ENCODE assay signal across 20 cellular contexts in the genomic region with DNA sequence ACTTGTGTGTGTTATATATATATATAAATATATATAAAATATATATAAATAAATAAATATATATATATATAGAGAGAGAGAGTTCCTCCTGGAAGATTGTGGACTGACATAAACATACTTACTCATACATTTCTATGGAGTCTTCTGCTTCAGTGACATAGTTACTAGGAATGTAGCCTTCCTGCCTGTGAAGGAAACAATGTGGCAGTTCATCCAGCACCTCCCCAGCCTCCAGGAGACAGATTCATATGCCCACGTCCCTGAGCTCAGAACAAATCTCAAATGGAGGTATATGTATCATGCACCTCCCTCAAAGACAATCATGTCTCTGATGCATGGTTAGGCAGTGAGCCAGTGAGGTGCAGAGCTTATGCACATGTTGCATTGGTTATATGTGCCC. TPM values are rescaled to one million over a fixed set of nuclear protein-coding genes. Genes with fewer than 3 reads are reported as not detected.
"Had no signal": no experiment of that assay in that cellular context is flagged by ENCODE, and none has a peak within 500 bp of the region (broad histone marks: within the 10 kb centered on the region; RNA-seq: fewer than 3 reads in every experiment).

No MANE protein-coding gene starts in this region.

- H3K27ac ChIP-seq: adrenal gland, gastrocnemius medialis, left ventricle myocardium inferior, tibial artery had no signal

- H3K4me1 ChIP-seq: adrenal gland, gastrocnemius medialis, left ventricle myocardium inferior, tibial artery had no signal

- H3K4me3 ChIP-seq: adrenal gland, gastrocnemius medialis, left ventricle myocardium inferior, tibial artery had no signal

- H3K27ac Mint-ChIP-seq: activated naive CD4-positive, alpha-beta T cell treated with anti-CD3 and anti-CD28 coated beads, Interleukin-2, amount 50 U/mL, for 72 hours; activated T-cell treated with anti-CD3 and anti-CD28 coated beads, Interleukin-2, amount 50 U/mL, for 72 hours; dendritic cell treated with granulocyte-macrophage colony-stimulating factor and Interleukin-4, amounts not matched to agents 40 ng/mL and 50 ng/mL, for 4 days; effector memory CD8-positive, alpha-beta T cell had no signal

- H3K27me3 ChIP-seq: tibial artery had no signal

- H3K27me3 Mint-ChIP-seq: dendritic cell treated with granulocyte-macrophage colony-stimulating factor and Interleukin-4, amounts not matched to agents 40 ng/mL and 50 ng/mL, for 4 days; effector memory CD8-positive, alpha-beta T cell; memory B cell; stimulated activated naive B cell treated with anti-CD40 and anti-IgM and Interleukin-4, amounts not matched to agents 10 μg/mL and 1 μg/mL and 100 μg/mL, for 72 hours had no signal

- ATAC-seq: activated naive CD4-positive, alpha-beta T cell treated with anti-CD3 and anti-CD28 coated beads, Interleukin-2, amount 50 U/mL, for 72 hours; activated T-cell treated with anti-CD3 and anti-CD28 coated beads, Interleukin-2, amount 50 U/mL, for 72 hours; effector memory CD8-positive, alpha-beta T cell; gastrocnemius medialis; stimulated activated naive B cell treated with anti-CD40 and anti-IgM and Interleukin-4, amounts not matched to agents 10 μg/mL and 1 μg/mL and 100 μg/mL, for 72 hours had no signal

- H3K36me3 ChIP-seq: adrenal gland, gastrocnemius medialis, left ventricle myocardium inferior, tibial artery had no signal

- DNase-seq: activated CD8-positive, alpha-beta memory T cell treated with anti-CD3 and anti-CD28 coated beads for 24 hours; activated gamma-delta T cell; activated T-cell treated with anti-CD3 and anti-CD28 coated beads, Interleukin-2, amount 50 U/mL, for 72 hours; adrenal gland; effector memory CD8-positive, alpha-beta T cell; gastrocnemius medialis; head of caudate nucleus; left ventricle myocardium inferior; occipital lobe; posterior cingulate gyrus; stimulated activated naive B cell treated with anti-CD40 and anti-IgM and Interleukin-4, amounts not matched to agents 10 μg/mL and 1 μg/mL and 100 μg/mL, for 72 hours; T-helper 9 cell; tibial artery had no signal

- H3K9me3 Mint-ChIP-seq: activated naive CD4-positive, alpha-beta T cell treated with anti-CD3 and anti-CD28 coated beads, Interleukin-2, amount 50 U/mL, for 72 hours; activated T-cell treated with anti-CD3 and anti-CD28 coated beads, Interleukin-2, amount 50 U/mL, for 72 hours; dendritic cell treated with granulocyte-macrophage colony-stimulating factor and Interleukin-4, amounts not matched to agents 40 ng/mL and 50 ng/mL, for 4 days; effector memory CD8-positive, alpha-beta T cell; memory B cell; stimulated activated naive B cell treated with anti-CD40 and anti-IgM and Interleukin-4, amounts not matched to agents 10 μg/mL and 1 μg/mL and 100 μg/mL, for 72 hours had no signal

- H3K36me3 Mint-ChIP-seq: activated naive CD4-positive, alpha-beta T cell treated with anti-CD3 and anti-CD28 coated beads, Interleukin-2, amount 50 U/mL, for 72 hours had no signal

- H3K4me3 Mint-ChIP-seq: activated T-cell treated with anti-CD3 and anti-CD28 coated beads, Interleukin-2, amount 50 U/mL, for 72 hours; dendritic cell treated with granulocyte-macrophage colony-stimulating factor and Interleukin-4, amounts not matched to agents 40 ng/mL and 50 ng/mL, for 4 days; effector memory CD8-positive, alpha-beta T cell; memory B cell; stimulated activated naive B cell treated with anti-CD40 and anti-IgM and Interleukin-4, amounts not matched to agents 10 μg/mL and 1 μg/mL and 100 μg/mL, for 72 hours had no signal

- H3K9me3 ChIP-seq: adrenal gland, gastrocnemius medialis, left ventricle myocardium inferior, tibial artery had no signal

RNA-seq across cellular contexts. Expression of gene BTK, which starts 26.0 kb away (rescaled TPM):
- total RNA-seq: fibroblast of lung, kidney epithelial cell, renal cortical epithelial cell had no signal
- polyA plus RNA-seq: neural cell had no signal
